In the genomic region with DNA sequence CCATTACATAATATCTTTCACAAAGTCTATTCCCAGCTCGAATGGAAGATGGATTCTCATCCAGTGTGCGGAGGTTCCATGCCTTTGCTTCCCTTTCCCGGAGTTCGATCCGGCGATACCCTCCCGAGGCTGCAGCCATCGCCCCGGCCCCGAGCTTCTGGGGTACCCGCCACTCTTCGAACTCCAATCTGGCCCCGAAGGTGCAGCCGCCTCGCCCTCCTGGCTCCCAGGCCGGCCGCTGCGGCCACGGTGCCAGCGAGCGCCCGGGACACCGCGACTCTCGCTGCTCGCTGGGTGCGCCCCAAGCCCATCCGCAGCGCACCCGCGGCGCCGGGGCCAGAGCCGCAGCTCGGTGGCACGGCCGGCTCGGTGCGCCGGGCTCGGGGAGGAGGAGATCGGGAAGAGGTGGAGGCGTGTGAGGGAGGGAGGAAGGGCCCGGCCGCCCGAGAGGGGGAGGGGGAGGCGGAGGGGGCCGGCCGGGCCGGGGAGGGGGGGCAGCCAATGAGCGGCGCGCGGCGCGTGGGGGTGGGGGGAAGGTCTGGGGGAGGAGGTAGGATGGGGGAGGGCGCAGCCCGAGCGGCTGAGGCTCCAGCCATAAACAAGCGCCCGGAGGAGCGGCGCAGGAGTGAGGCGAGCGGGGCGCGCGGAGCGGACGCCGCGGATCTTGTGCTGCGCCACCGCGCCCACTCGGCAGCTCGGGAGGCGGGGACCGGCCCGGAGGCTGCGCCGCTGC, we compare ENCODE assay signal across 8 cellular contexts. TPM values are rescaled to one million over a fixed set of nuclear protein-coding genes. Genes with fewer than 3 reads are reported as not detected.
DNase-seq lines count a peak whose midpoint lies in the region; ATAC-seq and TF ChIP-seq lines count a peak whose summit lies in the region.

A gene with protein sequence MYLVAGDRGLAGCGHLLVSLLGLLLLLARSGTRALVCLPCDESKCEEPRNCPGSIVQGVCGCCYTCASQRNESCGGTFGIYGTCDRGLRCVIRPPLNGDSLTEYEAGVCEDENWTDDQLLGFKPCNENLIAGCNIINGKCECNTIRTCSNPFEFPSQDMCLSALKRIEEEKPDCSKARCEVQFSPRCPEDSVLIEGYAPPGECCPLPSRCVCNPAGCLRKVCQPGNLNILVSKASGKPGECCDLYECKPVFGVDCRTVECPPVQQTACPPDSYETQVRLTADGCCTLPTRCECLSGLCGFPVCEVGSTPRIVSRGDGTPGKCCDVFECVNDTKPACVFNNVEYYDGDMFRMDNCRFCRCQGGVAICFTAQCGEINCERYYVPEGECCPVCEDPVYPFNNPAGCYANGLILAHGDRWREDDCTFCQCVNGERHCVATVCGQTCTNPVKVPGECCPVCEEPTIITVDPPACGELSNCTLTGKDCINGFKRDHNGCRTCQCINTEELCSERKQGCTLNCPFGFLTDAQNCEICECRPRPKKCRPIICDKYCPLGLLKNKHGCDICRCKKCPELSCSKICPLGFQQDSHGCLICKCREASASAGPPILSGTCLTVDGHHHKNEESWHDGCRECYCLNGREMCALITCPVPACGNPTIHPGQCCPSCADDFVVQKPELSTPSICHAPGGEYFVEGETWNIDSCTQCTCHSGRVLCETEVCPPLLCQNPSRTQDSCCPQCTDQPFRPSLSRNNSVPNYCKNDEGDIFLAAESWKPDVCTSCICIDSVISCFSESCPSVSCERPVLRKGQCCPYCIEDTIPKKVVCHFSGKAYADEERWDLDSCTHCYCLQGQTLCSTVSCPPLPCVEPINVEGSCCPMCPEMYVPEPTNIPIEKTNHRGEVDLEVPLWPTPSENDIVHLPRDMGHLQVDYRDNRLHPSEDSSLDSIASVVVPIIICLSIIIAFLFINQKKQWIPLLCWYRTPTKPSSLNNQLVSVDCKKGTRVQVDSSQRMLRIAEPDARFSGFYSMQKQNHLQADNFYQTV (plus strand): TSS at position 622 of the 733 bp plus-strand sequence. CDS start 515 bp downstream, outside the sequence.

- H3K36me3 ChIP-seq in BLaER1 = no peaks in the 10 kb centered on the region

- intact Hi-C loops in Right ventricle myocardium superior (cut with DNase I) = loop anchor here (5.0 to 10.0 kb wide), 2 partner anchors 102 to 239 kb away; partner anchors contain the start of gene FEZ2

- no peaks in the 10 kb centered on the region for H3K27me3 ChIP-seq in BLaER1

- no peaks in the 10 kb centered on the region for H3K36me3 Mint-ChIP-seq in osteocyte (ENCODE audit: unreplicated experiment)

- peak within 1 kb of the TSS; percentile 87 for H3K9ac ChIP-seq in BLaER1

- H3K4me3 Mint-ChIP-seq in osteocyte (ENCODE audit: unreplicated experiment) = peak within 1 kb of the TSS; percentile 94

- no peak for TF ChIP-seq CTCF in osteocyte (IDR thresholded peaks at IDR 0.05)

- peak within 1 kb of the TSS; percentile 93 for H3K4me3 ChIP-seq in BLaER1

- H3K27ac ChIP-seq in BLaER1 (peak within 1 kb of the TSS; percentile 86), adipose tissue (ENCODE audit: low read depth, low read length) (no peak within 1 kb of the TSS)

- no peaks in the 10 kb centered on the region for H3K9me3 Mint-ChIP-seq in osteocyte (ENCODE audit: unreplicated experiment)

- H3K4me2 ChIP-seq in BLaER1 = peak within 1 kb of the TSS; percentile 97

- peaks cover 48% of the 10 kb centered on the region for H3K4me1 Mint-ChIP-seq in osteocyte (ENCODE audit: unreplicated experiment)

- H3K9me3 ChIP-seq in BLaER1 = no peaks in the 10 kb centered on the region

- peaks cover 34% of the 10 kb centered on the region for H3K4me1 ChIP-seq in BLaER1

- no peaks in the 10 kb centered on the region for H3K27me3 Mint-ChIP-seq in osteocyte (ENCODE audit: unreplicated experiment)

- H4K20me1 ChIP-seq in BLaER1 = peaks cover 29% of the 10 kb centered on the region

- 1 to 2% (median 1%) methylated on average over 57 to 80 of the region's 82 CpGs for WGBS in adipose tissue, 3 donors

- peak within 1 kb of the TSS; percentile 73 for H3K27ac Mint-ChIP-seq in osteocyte (ENCODE audit: unreplicated experiment)

- ATAC-seq in GM19324 (IDR thresholded peaks at IDR 0.05; ENCODE audit: low FRiP score, unreplicated experiment) (peak; percentile 66), HG03432 (IDR thresholded peaks at IDR 0.05; ENCODE audit: unreplicated experiment) (peak; percentile 44), Right ventricle myocardium superior (ENCODE audit: poor library complexity) (peak; percentile 82)

- DNase-seq in SK-N-DZ (ENCODE audit: low spot score) (peak; percentile 13), Right ventricle myocardium superior (peak; percentile 93), osteocyte (ENCODE audit: extremely low spot score, unreplicated experiment) (peak; percentile 95), ureter (ENCODE audit: low spot score) (peak; percentile 90)

RNA-seq across cellular contexts. Expression of the gene that starts here (rescaled TPM):
- 0.22 and 0.31 TPM in 2 replicates for polyA plus RNA-seq in SK-N-DZ (2014; cell fraction: cytosol; rRNA removed)
- polyA plus RNA-seq in SK-N-DZ (2014; cell fraction: nucleus; rRNA removed) = 0.15 and 0.47 TPM in 2 replicates
- polyA plus RNA-seq in adipose tissue = 10 to 100 TPM in 2 of 3 donors, 1 to 10 TPM in 1; 9.5 to 50.2 (median 15.9) TPM
- 17.2 TPM for total RNA-seq in Right ventricle myocardium superior
- 167 and 194 TPM in 2 replicates for total RNA-seq in osteocyte
- 95.0 TPM for total RNA-seq in ureter

Comparison
In these comparisons a context has a peak if more than half of its experiments do, and no peak if none do; other contexts are left out.
1. DNase-seq: peak in every context shown above with its lines; median percentile 95 in osteocyte; 93 in Right ventricle myocardium superior; 90 in ureter; 13 in SK-N-DZ.